Comparison of ENCODE assay signal across 9 cellular contexts in genomic region chr22:45318558-45319318, GRCh38. TPM values are rescaled to one million over a fixed set of nuclear protein-coding genes. Genes with fewer than 3 reads are reported as not detected.
A peak's percentile ranks its signal among the peaks of the same experiment; 100 is the strongest.
DNase-seq lines count a peak whose midpoint lies in the region; ATAC-seq, FAIRE-seq and TF ChIP-seq lines count a peak whose summit lies in the region.
"Had no signal": no experiment of that assay in that cellular context is flagged by ENCODE, and none has a peak within 500 bp of the region (broad histone marks: within the 10 kb centered on the region; RNA-seq: fewer than 3 reads in every experiment).

No MANE protein-coding gene starts in this region.

- no peaks in the 10 kb centered on the region for H4K20me1 ChIP-seq in endothelial cell of umbilical vein (replicated peaks; ENCODE audit: control insufficient read depth, extremely low read depth, insufficient read depth, low read length)

- peak overlapping the region; percentile 40 for H2AFZ ChIP-seq in endothelial cell of umbilical vein (ENCODE audit: low read depth, low read length)

- H3K4me3 ChIP-seq in endothelial cell of umbilical vein (replicated peaks in 1 of 3; ENCODE audit: insufficient read depth in 1 of 3, low read depth in 1 of 3, low read length in 3 of 3) (peak overlapping the region in 1 of 3 experiments; percentile 44), skeletal muscle cell (ENCODE audit: low read depth, low read length) (peak overlapping the region; percentile 4)

- peak overlapping the region; percentile 80 for H3K4me2 ChIP-seq in endothelial cell of umbilical vein (ENCODE audit: insufficient read depth, low read length)

- intact Hi-C loops in endothelial cell of umbilical vein (cut with micrococcal nuclease) = loop anchor here (1.0 to 10.0 kb wide), 6 partner anchors 9 to 1294 kb away; partner anchors contain the start of genes FAM118A, PARVB, RIBC2 and SMC1B

- no peak for FAIRE-seq in endothelial cell of umbilical vein (lab: Jason Lieb, UNC)

- POLR2A ChIA-PET in endothelial cell of umbilical vein (lab: Charles Lee) = interaction anchor here (0.7 to 1.4 kb wide), 2 partner anchors 10 to 16 kb away, joined by 3 to 4 read pairs; no protein-coding TSS in a partner anchor

- BruUV-seq in endothelial cell of umbilical vein (replicated peaks; lab: Mats Ljungman, UMichigan) = TSS peak; percentile 60

- no peak for TF ChIP-seq POLR2A in endothelial cell of umbilical vein (IDR thresholded peaks at IDR 0.05; ENCODE audit: low read depth, low read length)

- CTCF ChIA-PET in endothelial cell of umbilical vein (lab: Charles Lee) = interaction anchor here (0.7 to 2.6 kb wide), 17 partner anchors 8 to 234 kb away, joined by 3 to 22 read pairs (median 4); partner anchors contain the start of genes RIBC2 and SMC1B

- H3K4me1 ChIP-seq in endothelial cell of umbilical vein (ENCODE audit: control insufficient read depth, extremely low read depth, insufficient read depth, low read length) = peaks cover 30% of the 10 kb centered on the region

- TF ChIP-seq CTCF in GM10266 (IDR thresholded peaks at IDR 0.05; ENCODE audit: control insufficient read depth, insufficient read depth, low read depth, missing control alignments) (no peak), endothelial cell of umbilical vein (IDR thresholded peaks at IDR 0.05; ENCODE audit: extremely low read depth in 1 of 2, insufficient read depth in 1 of 2, low read depth in 1 of 2, low read length in 2 of 2) (no peak)

- DNase-seq in GM10266 (ENCODE audit: extremely low spot score) = peak; percentile 65
- peak; percentile 31 to 43 for DNase-seq in activated CD4-positive, alpha-beta T cell treated with anti-CD3 and anti-CD28 coated beads for 4 hours
- DNase-seq in endothelial cell of umbilical vein (ENCODE audit: low read depth, low spot score) = peak; percentile 18
- no peak for DNase-seq in skeletal muscle cell (ENCODE audit: low read depth)

- H3K27ac ChIP-seq in endothelial cell of umbilical vein (ENCODE audit: insufficient read depth, low read depth, low read length) = peak overlapping the region; percentile 99

- H3K27me3 ChIP-seq in endothelial cell of umbilical vein (ENCODE audit: control insufficient read depth in 2 of 2, insufficient read depth in 2 of 2, low read length in 2 of 2) = no peaks in the 10 kb centered on the region

- ATAC-seq in HG03060 (IDR thresholded peaks at IDR 0.05; ENCODE audit: low read depth, unreplicated experiment) (peak; percentile 40), esophagus mucosa (no peak), GM21390 (IDR thresholded peaks at IDR 0.05; ENCODE audit: unreplicated experiment) (no peak), GM19397 (IDR thresholded peaks at IDR 0.05; ENCODE audit: unreplicated experiment) (no peak)

- peaks cover 4 to 14% of the 10 kb centered on the region in 2 experiments for H3K36me3 ChIP-seq in endothelial cell of umbilical vein (ENCODE audit: control insufficient read depth in 2 of 2, extremely low read depth in 1 of 2, insufficient read depth in 2 of 2, low read length in 2 of 2)

- dilution Hi-C loops in endothelial cell of umbilical vein (cut with MboI; ENCODE audit: extremely low pct_ligation_motif_present, low sequenced_read_pairs) = no loop called here

- no peaks in the 10 kb centered on the region for H3K9me3 ChIP-seq in endothelial cell of umbilical vein (replicated peaks; ENCODE audit: control insufficient read depth, insufficient read depth, low read length)

- H3K9me1 ChIP-seq in endothelial cell of umbilical vein (replicated peaks; ENCODE audit: control insufficient read depth, extremely low read depth, insufficient read depth, low read length) = no peaks in the 10 kb centered on the region

- H3K79me2 ChIP-seq in endothelial cell of umbilical vein (ENCODE audit: control insufficient read depth, insufficient read depth, low read length) = peaks cover 56% of the 10 kb centered on the region

- peak overlapping the region; percentile 96 for H3K9ac ChIP-seq in endothelial cell of umbilical vein (replicated peaks; ENCODE audit: extremely low read depth, insufficient read depth, low read length)

TF ChIP-seq in endothelial cell of umbilical vein, 7 proteins besides CTCF, POLR2A, EP300 and RAD21:
- TF ChIP-seq MYC (IDR thresholded peaks at IDR 0.05; ENCODE audit: low read depth, low read length) (no peak), JUN (IDR thresholded peaks at IDR 0.05; ENCODE audit: borderline replicate concordance, insufficient read depth, insufficient read length, low read depth) (peak; percentile 24)

RNA-seq across cellular contexts. Expression of gene FAM118A, which starts 9.0 kb away (rescaled TPM):
- total RNA-seq in endothelial cell of umbilical vein (20.2 and 44.2 TPM in 2 replicates), esophagus mucosa (9.1 TPM)
- 19.2 and 25.6 TPM in 2 replicates for polyA plus RNA-seq in endothelial cell of umbilical vein
- 20.2 and 23.6 TPM in 2 replicates for polyA plus RNA-seq in endothelial cell of umbilical vein (2011; cell fraction: cytosol; rRNA removed)
- polyA plus RNA-seq in endothelial cell of umbilical vein (2011; cell fraction: nucleus; rRNA removed) = 89.7 and 94.0 TPM in 2 replicates
- polyA plus RNA-seq in endothelial cell of umbilical vein (2012) = 71.2 and 114 TPM in 2 replicates
- 56.6 and 57.8 TPM in 2 replicates for polyA minus RNA-seq in endothelial cell of umbilical vein
- polyA minus RNA-seq in endothelial cell of umbilical vein (2011; cell fraction: cytosol; rRNA and poly(A)+ RNA removed) = 9.1 TPM
- 40.2 and 54.7 TPM in 2 replicates for polyA minus RNA-seq in endothelial cell of umbilical vein (2011; cell fraction: nucleus; rRNA and poly(A)+ RNA removed)

RNA-seq across cellular contexts. Expression of gene UPK3A, which starts 34.0 kb away (rescaled TPM):
- total RNA-seq in endothelial cell of umbilical vein (not detected in 2 replicates), esophagus mucosa (not detected)
- polyA plus RNA-seq in endothelial cell of umbilical vein = not detected in 2 replicates
- polyA plus RNA-seq in endothelial cell of umbilical vein (2011; cell fraction: cytosol; rRNA removed) = not detected in 2 replicates
- polyA plus RNA-seq in endothelial cell of umbilical vein (2011; cell fraction: nucleus; rRNA removed) = not detected in 2 replicates
- not detected in 2 replicates for polyA plus RNA-seq in endothelial cell of umbilical vein (2012)
- polyA minus RNA-seq in endothelial cell of umbilical vein = not detected in 2 replicates
- polyA minus RNA-seq in endothelial cell of umbilical vein (2011; cell fraction: cytosol; rRNA and poly(A)+ RNA removed) = not detected
- not detected in 2 replicates for polyA minus RNA-seq in endothelial cell of umbilical vein (2011; cell fraction: nucleus; rRNA and poly(A)+ RNA removed)
- total RNA-seq: LHCN-M2 had no signal
